ENCODE assay signal across 9 cellular contexts in genomic region chr19:2290441-2291184, GRCh38. TPM values are rescaled to one million over a fixed set of nuclear protein-coding genes. Genes with fewer than 3 reads are reported as not detected.
A peak's percentile ranks its signal among the peaks of the same experiment; 100 is the strongest.
DNase-seq lines count a peak whose midpoint lies in the region; ATAC-seq and TF ChIP-seq lines count a peak whose summit lies in the region.
"Had no signal": no experiment of that assay in that cellular context is flagged by ENCODE, and none has a peak within 500 bp of the region (broad histone marks: within the 10 kb centered on the region; RNA-seq: fewer than 3 reads in every experiment).

No MANE protein-coding gene starts in this region.

- H3K79me2 ChIP-seq in ACC112 (ENCODE audit: control insufficient read depth, insufficient read depth, low read length, unreplicated experiment) = no peaks in the 10 kb centered on the region

- no peak overlapping the region for H2AFZ ChIP-seq in ACC112 (ENCODE audit: low read length, unreplicated experiment)

- peaks cover 3 to 4% of the 10 kb centered on the region in 2 donors for H3K36me3 Mint-ChIP-seq in activated T-cell treated with anti-CD3 and anti-CD28 coated beads, Interleukin-2, amount 50 U/mL, for 72 hours (ENCODE audit: insufficient read depth in 2 of 2)

- H3K27me3 Mint-ChIP-seq in activated T-cell treated with anti-CD3 and anti-CD28 coated beads, Interleukin-2, amount 50 U/mL, for 72 hours (ENCODE audit: low read depth) = peaks cover 16% of the 10 kb centered on the region

- peaks cover 8% of the 10 kb centered on the region for H3K4me1 ChIP-seq in ACC112 (ENCODE audit: control insufficient read depth, insufficient read depth, low read length, unreplicated experiment)
- peaks cover 0 to 26% of the 10 kb centered on the region in 2 donors for H3K4me1 ChIP-seq in lung (ENCODE audit: control insufficient read depth in 2 of 2, insufficient read depth in 2 of 2, low read length in 2 of 2)

- ATAC-seq in GM18498 (IDR thresholded peaks at IDR 0.05; ENCODE audit: unreplicated experiment) (peak; percentile 18), lung (ENCODE audit: insufficient read depth, low FRiP score) (no peak), HG02623 (IDR thresholded peaks at IDR 0.05; ENCODE audit: unreplicated experiment) (no peak), GM18511 (IDR thresholded peaks at IDR 0.05; ENCODE audit: unreplicated experiment) (no peak)
- peak; percentile 9 to 38 for ATAC-seq in activated T-cell treated with anti-CD3 and anti-CD28 coated beads, Interleukin-2, amount 50 U/mL, for 72 hours (replicated peaks in 1 of 2)

- no peak for TF ChIP-seq CTCF in lung (IDR thresholded peaks at IDR 0.05; ENCODE audit: control extremely low read depth, extremely low read depth)

- H3K9me3 Mint-ChIP-seq in activated T-cell treated with anti-CD3 and anti-CD28 coated beads, Interleukin-2, amount 50 U/mL, for 72 hours = no peaks in the 10 kb centered on the region

- peaks cover 15% of the 10 kb centered on the region for H3K4me1 Mint-ChIP-seq in activated T-cell treated with anti-CD3 and anti-CD28 coated beads, Interleukin-2, amount 50 U/mL, for 72 hours (ENCODE audit: low read depth)

- H3K27ac ChIP-seq in ACC112 (ENCODE audit: low read depth, low read length) (no peak overlapping the region), lung (ENCODE audit: low read depth in 1 of 2, low read length in 1 of 2) (peak overlapping the region in 1 of 2 donors; percentile 84)
- H3K27ac ChIP-seq: SK-N-MC had no signal

- DNase-seq in activated T-cell treated with anti-CD3 and anti-CD28 coated beads, Interleukin-2, amount 50 U/mL, for 72 hours = peak in 1 of 2 donors; percentile 48
- DNase-seq in lung (ENCODE audit: low spot score) (no peak), UCSD-AML1 (lab: John Stamatoyannopoulos, UW; ENCODE audit: unreplicated experiment) (no peak), dermis blood vessel endothelial cell (no peak)

- no peak overlapping the region for H3K27ac Mint-ChIP-seq in activated T-cell treated with anti-CD3 and anti-CD28 coated beads, Interleukin-2, amount 50 U/mL, for 72 hours

- H3K4me3 ChIP-seq in ACC112 (ENCODE audit: low read depth, low read length) (peak overlapping the region; percentile 59), lung (peak overlapping the region; percentile 34)

- peak overlapping the region; percentile 80 to 81 for H3K4me3 Mint-ChIP-seq in activated T-cell treated with anti-CD3 and anti-CD28 coated beads, Interleukin-2, amount 50 U/mL, for 72 hours

- H3K36me3 ChIP-seq in ACC112 (ENCODE audit: insufficient read depth, low read length) (no peaks in the 10 kb centered on the region), lung (ENCODE audit: control insufficient read depth in 2 of 2, insufficient read depth in 2 of 2, low read length in 2 of 2) (peaks cover 0 to 1% of the 10 kb centered on the region in 2 donors)

- H3K9me3 ChIP-seq in lung (ENCODE audit: control insufficient read depth in 2 of 2, insufficient read depth in 1 of 2, low read length in 1 of 2) = peaks cover 0 to 2% of the 10 kb centered on the region in 2 donors

- peaks cover 31% of the 10 kb centered on the region for H3K27me3 ChIP-seq in ACC112 (ENCODE audit: insufficient read depth, low read length)
- peaks cover 11% of the 10 kb centered on the region for H3K27me3 ChIP-seq in lung (ENCODE audit: control insufficient read depth, insufficient read depth)

- 2 to 3% methylated on average over 79 to 82 of the region's 82 CpGs for WGBS in lung, 2 donors

RNA-seq across cellular contexts. Expression of gene PEAK3, which starts 8.6 kb away (rescaled TPM):
- under 1 TPM in 1 of 2 donors, not detected in 1; 0.09 TPM for total RNA-seq in activated T-cell treated with anti-CD3 and anti-CD28 coated beads, Interleukin-2, amount 50 U/mL, for 72 hours
- total RNA-seq in lung (1 to 10 TPM in 1 of 2 donors, under 1 TPM in 1; 0.31 to 6.7 TPM), dermis blood vessel endothelial cell (0.17 and 0.19 TPM in 2 replicates)
- polyA plus RNA-seq in lung = 1 to 10 TPM in 1 of 2 donors, under 1 TPM in 1; 0.81 to 7.4 TPM

RNA-seq across cellular contexts. Expression of gene LINGO3, which starts 17.3 kb away (rescaled TPM):
- total RNA-seq in activated T-cell treated with anti-CD3 and anti-CD28 coated beads, Interleukin-2, amount 50 U/mL, for 72 hours = not detected
- total RNA-seq in lung = under 1 TPM in 1 of 2 donors, not detected in 1; 0.21 TPM
- 1 to 10 TPM in 1 of 2 donors, under 1 TPM in 1; 0.10 to 1.0 TPM for polyA plus RNA-seq in lung
- total RNA-seq in dermis blood vessel endothelial cell = not detected in 2 replicates

RNA-seq across cellular contexts. Expression of gene JSRP1, which starts 34.4 kb away (rescaled TPM):
- 1 to 10 TPM in 1 of 2 donors, under 1 TPM in 1; 0.72 to 1.6 TPM for total RNA-seq in activated T-cell treated with anti-CD3 and anti-CD28 coated beads, Interleukin-2, amount 50 U/mL, for 72 hours
- total RNA-seq in lung (1 to 10 TPM in 1 of 2 donors, under 1 TPM in 1; 0.61 to 2.3 TPM), dermis blood vessel endothelial cell (0.17 TPM in 1 of 2 replicates, not detected in the other)
- polyA plus RNA-seq in lung = 1 to 10 TPM in 1 of 2 donors, under 1 TPM in 1; 0.69 to 1.1 TPM

RNA-seq across cellular contexts. Expression of gene LSM7, which starts 37.8 kb away (rescaled TPM):
- 10 to 100 TPM; 74.7 to 84.5 TPM for total RNA-seq in activated T-cell treated with anti-CD3 and anti-CD28 coated beads, Interleukin-2, amount 50 U/mL, for 72 hours
- total RNA-seq in lung (10 to 100 TPM; 54.9 to 92.1 TPM), dermis blood vessel endothelial cell (114 and 166 TPM in 2 replicates)
- 100 to 1,000 TPM; 291 to 307 TPM for polyA plus RNA-seq in lung

RNA-seq across cellular contexts. Expression of gene SPPL2B, which starts 37.9 kb away (rescaled TPM):
- total RNA-seq in activated T-cell treated with anti-CD3 and anti-CD28 coated beads, Interleukin-2, amount 50 U/mL, for 72 hours = 10 to 100 TPM; 52.0 to 55.3 TPM
- 10 to 100 TPM; 42.8 to 86.1 TPM for total RNA-seq in lung
- polyA plus RNA-seq in lung = 10 to 100 TPM; 34.4 to 54.8 TPM
- 32.1 and 33.2 TPM in 2 replicates for total RNA-seq in dermis blood vessel endothelial cell

Comparison
In these comparisons a context has a peak if more than half of its experiments do, and no peak if none do; other contexts are left out.
1. ATAC-seq: peak in GM18498 (single experiment) and activated T-cell treated with anti-CD3 and anti-CD28 coated beads, Interleukin-2, amount 50 U/mL, for 72 hours (2 of 2); none in lung (single experiment), HG02623 (single experiment) and GM18511 (single experiment).